In genomic region chr14:99549684-99550083, GRCh38 we compare ENCODE assay signal across 1 cellular context.
A peak's percentile ranks its signal among the peaks of the same experiment; 100 is the strongest.
TF ChIP-seq lines count a peak whose summit lies in the region.

No MANE protein-coding gene starts in this region.

TF ChIP-seq in HepG2, 621 proteins besides CTCF, POLR2A, EP300 and RAD21 (continued from another document and continues in another):
- TF ChIP-seq ARID5B (CRISPR knock-in tag; IDR thresholded peaks at IDR 0.05), result peak; percentile 55; the same call in 1 of the 2 replicates
- no peak for TF ChIP-seq SNRNP70 (IDR thresholded peaks at IDR 0.05; ENCODE audit: low read depth, low read length)
- no peak for TF ChIP-seq ZNF33A (CRISPR knock-in tag; IDR thresholded peaks at IDR 0.05; ENCODE audit: borderline replicate concordance)
- TF ChIP-seq SSRP1 (CRISPR knock-in tag; IDR thresholded peaks at IDR 0.05), result no peak
- TF ChIP-seq ZNF276 (CRISPR knock-in tag; IDR thresholded peaks at IDR 0.05; ENCODE audit: low read depth), result no peak
- no peak for TF ChIP-seq NFIC (IDR thresholded peaks at IDR 0.05; ENCODE audit: low read length)
- TF ChIP-seq MTA3 (CRISPR knock-in tag; IDR thresholded peaks at IDR 0.05), result no peak
- no peak for TF ChIP-seq EZH2 (conservative IDR thresholded peaks at IDR 0.05; ENCODE audit: low read depth, low read length)
- TF ChIP-seq ZNF574 (CRISPR knock-in tag; IDR thresholded peaks at IDR 0.05), result no peak
- no peak for TF ChIP-seq ZNF326 (CRISPR knock-in tag; IDR thresholded peaks at IDR 0.05; ENCODE audit: borderline replicate concordance)
- TF ChIP-seq ZNF589 (CRISPR knock-in tag; conservative IDR thresholded peaks at IDR 0.05), result no peak
- no peak for TF ChIP-seq REST (IDR thresholded peaks at IDR 0.05; ENCODE audit: borderline replicate concordance in 1 of 2, low read depth in 1 of 2, low read length in 2 of 2)
- TF ChIP-seq PHF21A (CRISPR knock-in tag; IDR thresholded peaks at IDR 0.05), result peak; percentile 63; the same call in 1 of the 2 replicates
- no peak for TF ChIP-seq NFRKB (IDR thresholded peaks at IDR 0.05)
- TF ChIP-seq ZNF629 (CRISPR knock-in tag; conservative IDR thresholded peaks at IDR 0.05), result no peak
- no peak for TF ChIP-seq ZNF576 (CRISPR knock-in tag; IDR thresholded peaks at IDR 0.05)
- TF ChIP-seq NCOA1 (CRISPR knock-in tag; IDR thresholded peaks at IDR 0.05), result no peak
- TF ChIP-seq ZNF317 (CRISPR knock-in tag; IDR thresholded peaks at IDR 0.05), result no peak
- TF ChIP-seq BCL3 (CRISPR knock-in tag; IDR thresholded peaks at IDR 0.05), result no peak
- TF ChIP-seq ZNF367 (CRISPR knock-in tag; IDR thresholded peaks at IDR 0.05; ENCODE audit: borderline replicate concordance), result no peak
- no peak for TF ChIP-seq NFKBIZ (CRISPR knock-in tag; IDR thresholded peaks at IDR 0.05)
- no peak for TF ChIP-seq ZNF3 (CRISPR knock-in tag; IDR thresholded peaks at IDR 0.05)
- TF ChIP-seq TRAFD1 (CRISPR knock-in tag; IDR thresholded peaks at IDR 0.05; ENCODE audit: borderline replicate concordance), result no peak
- no peak for TF ChIP-seq ZBTB39 (CRISPR knock-in tag; IDR thresholded peaks at IDR 0.05)
- TF ChIP-seq ZBTB4 (CRISPR knock-in tag; IDR thresholded peaks at IDR 0.05; ENCODE audit: borderline replicate concordance), result no peak
- no peak for TF ChIP-seq ELF1 (CRISPR knock-in tag; IDR thresholded peaks at IDR 0.05)
- TF ChIP-seq NBN (conservative IDR thresholded peaks at IDR 0.05), result no peak
- no peak for TF ChIP-seq FOXJ3 (CRISPR knock-in tag; IDR thresholded peaks at IDR 0.05; ENCODE audit: borderline replicate concordance)
- TF ChIP-seq TBX3 (IDR thresholded peaks at IDR 0.05; ENCODE audit: borderline replicate concordance), result no peak
- TF ChIP-seq ZBTB14 (CRISPR knock-in tag; IDR thresholded peaks at IDR 0.05), result no peak
